ENCODE assay signal across 6 cellular contexts in genomic region chr11:24161587-24161986, GRCh38.
"Had no signal": no experiment of that assay in that cellular context is flagged by ENCODE, and none has a peak within 500 bp of the region (broad histone marks: within the 10 kb centered on the region; RNA-seq: fewer than 3 reads in every experiment).

No MANE protein-coding gene starts in this region.

- DNase-seq: GM23248, GOT3, H7, H9, HCEC 1CT, HFFc6 had no signal
